ENCODE assay signal across 1 cellular context in the genomic region with DNA sequence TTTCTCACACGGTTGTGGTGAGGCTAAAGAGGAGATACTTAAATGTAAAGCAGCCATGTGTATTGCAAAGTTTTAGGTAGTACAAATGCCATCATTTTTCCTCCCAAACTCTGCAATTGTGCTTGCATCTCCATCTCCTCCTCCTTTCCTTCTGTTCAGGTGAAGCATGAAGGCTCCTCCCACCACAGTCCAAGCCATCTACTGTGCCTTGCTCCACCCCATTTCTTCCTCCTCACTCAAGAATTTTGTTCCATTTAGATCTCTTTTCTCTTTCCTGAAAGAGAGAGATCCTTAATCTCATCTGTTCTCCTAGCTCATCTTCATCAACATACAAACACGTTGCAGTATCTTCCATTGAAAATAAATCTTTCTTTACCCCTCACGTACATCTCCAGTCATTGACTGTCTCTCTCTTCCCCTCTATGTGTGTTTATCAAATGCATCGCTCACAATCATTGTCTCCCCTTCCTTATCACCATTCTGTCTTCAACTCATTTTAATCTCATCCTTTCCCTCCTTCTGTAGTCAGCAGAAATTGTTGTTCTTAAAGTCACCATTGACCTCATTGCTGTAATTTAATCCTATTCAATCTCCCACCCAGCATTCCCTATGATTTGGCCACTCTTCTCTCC.
TF ChIP-seq lines count a peak whose summit lies in the region.

No MANE protein-coding gene starts in this region.

TF ChIP-seq in WTC11, 78 proteins besides CTCF, POLR2A, EP300 and RAD21 (continued from another document):
- TF ChIP-seq, protein P1, sequence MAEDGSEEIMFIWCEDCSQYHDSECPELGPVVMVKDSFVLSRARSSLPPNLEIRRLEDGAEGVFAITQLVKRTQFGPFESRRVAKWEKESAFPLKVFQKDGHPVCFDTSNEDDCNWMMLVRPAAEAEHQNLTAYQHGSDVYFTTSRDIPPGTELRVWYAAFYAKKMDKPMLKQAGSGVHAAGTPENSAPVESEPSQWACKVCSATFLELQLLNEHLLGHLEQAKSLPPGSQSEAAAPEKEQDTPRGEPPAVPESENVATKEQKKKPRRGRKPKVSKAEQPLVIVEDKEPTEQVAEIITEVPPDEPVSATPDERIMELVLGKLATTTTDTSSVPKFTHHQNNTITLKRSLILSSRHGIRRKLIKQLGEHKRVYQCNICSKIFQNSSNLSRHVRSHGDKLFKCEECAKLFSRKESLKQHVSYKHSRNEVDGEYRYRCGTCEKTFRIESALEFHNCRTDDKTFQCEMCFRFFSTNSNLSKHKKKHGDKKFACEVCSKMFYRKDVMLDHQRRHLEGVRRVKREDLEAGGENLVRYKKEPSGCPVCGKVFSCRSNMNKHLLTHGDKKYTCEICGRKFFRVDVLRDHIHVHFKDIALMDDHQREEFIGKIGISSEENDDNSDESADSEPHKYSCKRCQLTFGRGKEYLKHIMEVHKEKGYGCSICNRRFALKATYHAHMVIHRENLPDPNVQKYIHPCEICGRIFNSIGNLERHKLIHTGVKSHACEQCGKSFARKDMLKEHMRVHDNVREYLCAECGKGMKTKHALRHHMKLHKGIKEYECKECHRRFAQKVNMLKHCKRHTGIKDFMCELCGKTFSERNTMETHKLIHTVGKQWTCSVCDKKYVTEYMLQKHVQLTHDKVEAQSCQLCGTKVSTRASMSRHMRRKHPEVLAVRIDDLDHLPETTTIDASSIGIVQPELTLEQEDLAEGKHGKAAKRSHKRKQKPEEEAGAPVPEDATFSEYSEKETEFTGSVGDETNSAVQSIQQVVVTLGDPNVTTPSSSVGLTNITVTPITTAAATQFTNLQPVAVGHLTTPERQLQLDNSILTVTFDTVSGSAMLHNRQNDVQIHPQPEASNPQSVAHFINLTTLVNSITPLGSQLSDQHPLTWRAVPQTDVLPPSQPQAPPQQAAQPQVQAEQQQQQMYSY (CRISPR knock-in tag; IDR thresholded peaks at IDR 0.05): peak; percentile 61
